ENCODE assay signal across 13 cellular contexts in genomic region chr1:54582566-54583306, GRCh38. TPM values are rescaled to one million over a fixed set of nuclear protein-coding genes. Genes with fewer than 3 reads are reported as not detected.
A peak's percentile ranks its signal among the peaks of the same experiment; 100 is the strongest.
DNase-seq lines count a peak whose midpoint lies in the region; ATAC-seq, FAIRE-seq and TF ChIP-seq lines count a peak whose summit lies in the region.
"Had no signal": no experiment of that assay in that cellular context is flagged by ENCODE, and none has a peak within 500 bp of the region (broad histone marks: within the 10 kb centered on the region; RNA-seq: fewer than 3 reads in every experiment).

No MANE protein-coding gene starts in this region.

- H3K27ac ChIP-seq in kidney (ENCODE audit: low read depth in 2 of 2, low read length in 2 of 2): peak overlapping the region; percentile 74 to 98
- peak overlapping the region; percentile 89 to 97 for H3K27ac ChIP-seq in thoracic aorta
- H3K27ac ChIP-seq: PC-9 had no signal

- intact Hi-C loops in kidney (cut with DNase I): no loop called here

- ATAC-seq in thoracic aorta (ENCODE audit: insufficient number of reproducible peaks, low FRiP score, low read depth) (no peak), HG03097 (IDR thresholded peaks at IDR 0.05; ENCODE audit: low FRiP score, unreplicated experiment) (no peak), GM18511 (IDR thresholded peaks at IDR 0.05; ENCODE audit: unreplicated experiment) (no peak)
- ATAC-seq: stimulated activated naive CD8-positive, alpha-beta T cell treated with anti-CD3 and anti-CD28 coated beads, Interleukin-15, Interleukin-2, amounts not matched to agents 100 U/mL and 50 U/mL, for 24 hours had no signal

- peak overlapping the region in 1 of 2 donors; percentile 81 for H3K9ac ChIP-seq in kidney (ENCODE audit: low read length in 2 of 2)

- H3K9me3 ChIP-seq in kidney (ENCODE audit: control insufficient read depth in 1 of 2, low read length in 2 of 2) (no peaks in the 10 kb centered on the region), thoracic aorta (no peaks in the 10 kb centered on the region)

- FAIRE-seq in kidney (lab: Jason Lieb, UNC): no peak

- H3K36me3 ChIP-seq in kidney (ENCODE audit: control insufficient read depth in 1 of 2, insufficient read depth in 2 of 2, low read length in 2 of 2) (peaks cover 3 to 8% of the 10 kb centered on the region in 2 donors), thoracic aorta (no peaks in the 10 kb centered on the region)
- H3K36me3 ChIP-seq: WERI-Rb-1 had no signal

- H3K27me3 ChIP-seq in thoracic aorta (replicated peaks; ENCODE audit: insufficient read depth): no peaks in the 10 kb centered on the region

- H3K4me3 ChIP-seq in kidney (ENCODE audit: low read length in 2 of 2) (peak overlapping the region in 1 of 2 donors; percentile 7), thoracic aorta (no peak overlapping the region)
- H3K4me3 ChIP-seq: PC-9 had no signal

- H3K4me1 ChIP-seq in kidney (ENCODE audit: control insufficient read depth in 1 of 2, insufficient read depth in 1 of 2, low read depth in 1 of 2, low read length in 2 of 2): peaks cover 36 to 45% of the 10 kb centered on the region in 2 donors
- peaks cover 27 to 48% of the 10 kb centered on the region in 2 donors for H3K4me1 ChIP-seq in thoracic aorta (ENCODE audit: control insufficient read depth in 1 of 2, low read depth in 2 of 2)

- TF ChIP-seq CTCF in kidney (IDR thresholded peaks at IDR 0.05; ENCODE audit: borderline replicate concordance, extremely low read depth, insufficient read depth): no peak
- no peak for TF ChIP-seq CTCF in thoracic aorta (IDR thresholded peaks at IDR 0.05)
- TF ChIP-seq CTCF in GM10266 (IDR thresholded peaks at IDR 0.05; ENCODE audit: control insufficient read depth, insufficient read depth, low read depth, missing control alignments): no peak

- DNase-seq in NCI-H748 (lab: John Stamatoyannopoulos, UW; ENCODE audit: unreplicated experiment) (peak; percentile 63), NCI-H748 treated with DMSO at 0.1 percent for 48 hours (lab: John Stamatoyannopoulos, UW) (no peak), SK-N-DZ (ENCODE audit: low spot score) (peak; percentile 24), kidney (peak; percentile 93), thoracic aorta (ENCODE audit: low spot score) (no peak), GM10266 (ENCODE audit: extremely low spot score) (no peak)
- DNase-seq: ACHN; Kasumi-1; PC-9; stimulated activated naive CD8-positive, alpha-beta T cell treated with anti-CD3 and anti-CD28 coated beads, Interleukin-15, Interleukin-2, amounts not matched to agents 100 U/mL and 50 U/mL, for 24 hours; WERI-Rb-1 had no signal

RNA-seq across cellular contexts. Expression of gene ACOT11, which starts 34.7 kb away (rescaled TPM):
- polyA plus RNA-seq in SK-N-DZ (2014; cell fraction: cytosol; rRNA removed): 5.0 and 7.7 TPM in 2 replicates
- 19.0 and 21.7 TPM in 2 replicates for polyA plus RNA-seq in SK-N-DZ (2014; cell fraction: nucleus; rRNA removed)
- total RNA-seq in kidney (24.6 TPM), thoracic aorta (10 to 100 TPM; 19.3 to 23.6 TPM)
- polyA plus RNA-seq in kidney (ENCODE audit: insufficient read depth, low read depth, low replicate concordance): 31.1 TPM

RNA-seq across cellular contexts. Expression of gene FAM151A, which starts 40.6 kb away (rescaled TPM):
- 0.16 and 0.38 TPM in 2 replicates for polyA plus RNA-seq in SK-N-DZ (2014; cell fraction: cytosol; rRNA removed)
- 0.11 TPM in 1 of 2 replicates, not detected in the other for polyA plus RNA-seq in SK-N-DZ (2014; cell fraction: nucleus; rRNA removed)
- total RNA-seq in kidney (not detected), thoracic aorta (not detected)
- 237 TPM for polyA plus RNA-seq in kidney (ENCODE audit: insufficient read depth, low read depth, low replicate concordance)
- total RNA-seq: PC-9 had no signal

RNA-seq across cellular contexts. Expression of gene MROH7, which starts 58.9 kb away (rescaled TPM):
- polyA plus RNA-seq in SK-N-DZ (2014; cell fraction: cytosol; rRNA removed): 0.26 TPM in 1 of 2 replicates, not detected in the other
- polyA plus RNA-seq in SK-N-DZ (2014; cell fraction: nucleus; rRNA removed): 0.20 and 0.21 TPM in 2 replicates
- total RNA-seq in kidney (5.4 TPM), thoracic aorta (10 to 100 TPM; 15.9 to 20.4 TPM)
- 3.8 TPM for polyA plus RNA-seq in kidney (ENCODE audit: insufficient read depth, low read depth, low replicate concordance)
- total RNA-seq: PC-9 had no signal

Comparison
In these comparisons a context has a peak if more than half of its experiments do, and no peak if none do; other contexts are left out.
1. DNase-seq: peak in NCI-H748 (single experiment), SK-N-DZ (single experiment) and kidney (single experiment); none in NCI-H748 treated with DMSO at 0.1 percent for 48 hours (single experiment), thoracic aorta (single experiment) and GM10266 (single experiment).